8 cellular contexts compared by ENCODE assay signal in genomic region chr2:64562148-64562784, GRCh38. TPM values are rescaled to one million over a fixed set of nuclear protein-coding genes. Genes with fewer than 3 reads are reported as not detected.
A peak's percentile ranks its signal among the peaks of the same experiment; 100 is the strongest.
DNase-seq lines count a peak whose midpoint lies in the region; ATAC-seq and TF ChIP-seq lines count a peak whose summit lies in the region.

No MANE protein-coding gene starts in this region.

- H3K27ac Mint-ChIP-seq in activated CD4-positive, alpha-beta memory T cell treated with anti-CD3 and anti-CD28 coated beads, Interleukin-2, amount 10 ng/mL, durations not matched to agents 7 days and 5 days, result peak overlapping the region; percentile 13
- no peak overlapping the region for H3K27ac Mint-ChIP-seq in activated CD4-positive, alpha-beta memory T cell treated with anti-CD3 and anti-CD28 coated beads for 36 hours

- peak overlapping the region; percentile 56 for H3K4me2 ChIP-seq in OCI-LY7 (ENCODE audit: low read length)

- no TSS peak for BruUV-seq in OCI-LY7 (replicated peaks; lab: Mats Ljungman, UMichigan)

- H4K20me1 ChIP-seq in OCI-LY7 (ENCODE audit: insufficient read depth, low read length), result peaks cover 11% of the 10 kb centered on the region; the same call in 1 of the 2 replicates

- intact Hi-C loops in activated CD4-positive, alpha-beta memory T cell treated with anti-CD3 and anti-CD28 coated beads for 36 hours (cut with micrococcal nuclease), result loop anchor here (1.0 to 2.0 kb wide), 2 partner anchors 39 to 231 kb away; no protein-coding TSS in a partner anchor
- intact Hi-C loops in OCI-LY7 (cut with micrococcal nuclease; ENCODE audit: unreplicated experiment) (loop anchor here (2.0 to 10.0 kb wide), 3 partner anchors 105 to 517 kb away; no protein-coding TSS in a partner anchor), esophagus squamous epithelium (cut with DNase I) (no loop called here)

- H3K4me1 ChIP-seq in OCI-LY7 (ENCODE audit: insufficient read depth, low read length, poor library complexity, severe bottlenecking), result peaks cover 16% of the 10 kb centered on the region
- peaks cover 0 to 33% (median 6%) of the 10 kb centered on the region in 3 donors for H3K4me1 ChIP-seq in esophagus squamous epithelium

- peaks cover 13% of the 10 kb centered on the region for H3K36me3 Mint-ChIP-seq in activated CD4-positive, alpha-beta memory T cell treated with anti-CD3 and anti-CD28 coated beads, Interleukin-2, amount 10 ng/mL, durations not matched to agents 7 days and 5 days (ENCODE audit: low read depth)
- peaks cover 2% of the 10 kb centered on the region for H3K36me3 Mint-ChIP-seq in activated CD4-positive, alpha-beta memory T cell treated with anti-CD3 and anti-CD28 coated beads for 36 hours

- no peaks in the 10 kb centered on the region for H3K9me2 ChIP-seq in OCI-LY7 (ENCODE audit: insufficient read depth, low read length)

- CTCF ChIA-PET in activated CD4-positive, alpha-beta memory T cell treated with anti-CD3 and anti-CD28 coated beads, Interleukin-2, amount 10 ng/mL, durations not matched to agents 7 days and 5 days (lab: Charles Lee), result interaction anchor here (0.6 to 4.4 kb wide), 15 partner anchors 9 to 311 kb away, joined by 3 to 38 read pairs (median 4); partner anchors contain the start of gene AFTPH
- CTCF ChIA-PET in activated CD4-positive, alpha-beta memory T cell treated with anti-CD3 and anti-CD28 coated beads for 36 hours (lab: Charles Lee), result interaction anchor here (0.7 to 11.4 kb wide), 9 partner anchors 38 to 514 kb away, joined by 3 to 161 read pairs (median 11); partner anchors contain the start of gene AFTPH
- CTCF ChIA-PET in OCI-LY7 (lab: Charles Lee; ENCODE audit: unreplicated experiment), result interaction anchor here (0.6 to 0.8 kb wide), 2 partner anchors 68 to 74 kb away, joined by 3 read pairs; no protein-coding TSS in a partner anchor

- H3K4me3 Mint-ChIP-seq in activated CD4-positive, alpha-beta memory T cell treated with anti-CD3 and anti-CD28 coated beads, Interleukin-2, amount 10 ng/mL, durations not matched to agents 7 days and 5 days, result no peak overlapping the region
- no peak overlapping the region for H3K4me3 Mint-ChIP-seq in activated CD4-positive, alpha-beta memory T cell treated with anti-CD3 and anti-CD28 coated beads for 36 hours

- no peaks in the 10 kb centered on the region for H3K27me3 ChIP-seq in esophagus squamous epithelium

- H3K9me3 Mint-ChIP-seq in activated CD4-positive, alpha-beta memory T cell treated with anti-CD3 and anti-CD28 coated beads, Interleukin-2, amount 10 ng/mL, durations not matched to agents 7 days and 5 days, result no peaks in the 10 kb centered on the region
- no peaks in the 10 kb centered on the region for H3K9me3 Mint-ChIP-seq in activated CD4-positive, alpha-beta memory T cell treated with anti-CD3 and anti-CD28 coated beads for 36 hours

- H3K27ac ChIP-seq in OCI-LY7 (ENCODE audit: low read depth, low read length, poor library complexity, severe bottlenecking) (peak overlapping the region; percentile 29), esophagus squamous epithelium (no peak overlapping the region)

- H3K4me3 ChIP-seq in OCI-LY7 (ENCODE audit: low read depth, low read length, poor library complexity, severe bottlenecking) (no peak overlapping the region), esophagus squamous epithelium (no peak overlapping the region)

- no peak for TF ChIP-seq POLR2A in esophagus squamous epithelium (IDR thresholded peaks at IDR 0.05)

- TF ChIP-seq CTCF in OCI-LY7 (conservative IDR thresholded peaks at IDR 0.05; ENCODE audit: low read length), result peak; percentile 88
- TF ChIP-seq CTCF in esophagus squamous epithelium (IDR thresholded peaks at IDR 0.05), result peak in 4 of 6 experiments; percentile 15 to 34 (median 18)

- no peaks in the 10 kb centered on the region for H3K9me3 ChIP-seq in OCI-LY7 (ENCODE audit: low read length)
- H3K9me3 ChIP-seq in esophagus squamous epithelium, result no peaks in the 10 kb centered on the region

- H2AFZ ChIP-seq in OCI-LY7 (ENCODE audit: low read length), result no peak overlapping the region; the same call in 1 of the 2 replicates

- H3K4me1 Mint-ChIP-seq in activated CD4-positive, alpha-beta memory T cell treated with anti-CD3 and anti-CD28 coated beads, Interleukin-2, amount 10 ng/mL, durations not matched to agents 7 days and 5 days, result peaks cover 37% of the 10 kb centered on the region
- H3K4me1 Mint-ChIP-seq in activated CD4-positive, alpha-beta memory T cell treated with anti-CD3 and anti-CD28 coated beads for 36 hours (ENCODE audit: low read depth), result peaks cover 48% of the 10 kb centered on the region

- WGBS in esophagus squamous epithelium, 2 donors, result 76 to 77% methylated on average over 2 of the region's 2 CpGs

- peaks cover 44% of the 10 kb centered on the region; the same call in 1 of the 2 replicates for H3K79me2 ChIP-seq in OCI-LY7 (ENCODE audit: insufficient read depth, low read depth, low read length)

- POLR2A ChIA-PET in activated CD4-positive, alpha-beta memory T cell treated with anti-CD3 and anti-CD28 coated beads, Interleukin-2, amount 10 ng/mL, durations not matched to agents 7 days and 5 days (lab: Charles Lee), result interaction anchor here (1.5 to 6.3 kb wide), 2 partner anchors 13 to 38 kb away, joined by 3 to 51 read pairs; partner anchors contain the start of gene AFTPH
- POLR2A ChIA-PET in activated CD4-positive, alpha-beta memory T cell treated with anti-CD3 and anti-CD28 coated beads for 36 hours (lab: Charles Lee), result interaction anchor here (0.8 to 1.6 kb wide), 2 partner anchors 38 to 45 kb away, joined by 3 to 4 read pairs; partner anchors contain the start of gene AFTPH
- POLR2A ChIA-PET in OCI-LY7 (lab: Charles Lee), result interaction anchor here (0.6 to 3.1 kb wide), 8 partner anchors 8 to 665 kb away, joined by 3 to 18 read pairs (median 5); partner anchors contain the start of genes ACTR2 and AFTPH

- peak; percentile 28 for ATAC-seq in stimulated activated naive CD8-positive, alpha-beta T cell treated with anti-CD3 and anti-CD28 coated beads, Interleukin-15, Interleukin-2, amounts not matched to agents 100 U/mL and 50 U/mL, for 24 hours
- ATAC-seq in GM21723 (IDR thresholded peaks at IDR 0.05; ENCODE audit: unreplicated experiment) (no peak), GM18909 (IDR thresholded peaks at IDR 0.05; ENCODE audit: poor library complexity, unreplicated experiment) (no peak)

- no peak for DNase-seq in activated CD4-positive, alpha-beta memory T cell treated with anti-CD3 and anti-CD28 coated beads, Interleukin-2, amount 10 ng/mL, durations not matched to agents 7 days and 5 days
- no peak for DNase-seq in activated CD4-positive, alpha-beta memory T cell treated with anti-CD3 and anti-CD28 coated beads for 36 hours
- DNase-seq in OCI-LY7 (ENCODE audit: low spot score), result peak; percentile 59
- no peak for DNase-seq in esophagus squamous epithelium (lab: John Stamatoyannopoulos, UW)
- DNase-seq in stimulated activated naive CD8-positive, alpha-beta T cell treated with anti-CD3 and anti-CD28 coated beads, Interleukin-15, Interleukin-2, amounts not matched to agents 100 U/mL and 50 U/mL, for 24 hours, result no peak
- no peak for DNase-seq in NCI-H128 (lab: John Stamatoyannopoulos, UW; ENCODE audit: unreplicated experiment)

- no peaks in the 10 kb centered on the region for H3K27me3 Mint-ChIP-seq in activated CD4-positive, alpha-beta memory T cell treated with anti-CD3 and anti-CD28 coated beads, Interleukin-2, amount 10 ng/mL, durations not matched to agents 7 days and 5 days
- no peaks in the 10 kb centered on the region for H3K27me3 Mint-ChIP-seq in activated CD4-positive, alpha-beta memory T cell treated with anti-CD3 and anti-CD28 coated beads for 36 hours

- peaks cover 17% of the 10 kb centered on the region for H3K36me3 ChIP-seq in OCI-LY7 (ENCODE audit: insufficient read depth, low read length)
- H3K36me3 ChIP-seq in esophagus squamous epithelium, result peaks cover 0 to 6% (median 0%) of the 10 kb centered on the region in 3 donors

RNA-seq across cellular contexts. Expression of gene AFTPH, which starts 38.1 kb away (rescaled TPM):
- 10 to 100 TPM; 39.2 to 40.2 TPM for total RNA-seq in activated CD4-positive, alpha-beta memory T cell treated with anti-CD3 and anti-CD28 coated beads, Interleukin-2, amount 10 ng/mL, durations not matched to agents 7 days and 5 days
- 10 to 100 TPM; 34.8 to 36.4 TPM for total RNA-seq in activated CD4-positive, alpha-beta memory T cell treated with anti-CD3 and anti-CD28 coated beads for 36 hours
- 39.0 and 40.6 TPM in 2 replicates for total RNA-seq in OCI-LY7 (2014; rRNA removed; shearing (Covaris generic))
- 30.0 and 34.7 TPM in 2 replicates for total RNA-seq in OCI-LY7 (2022)
- total RNA-seq in esophagus squamous epithelium, result 10 to 100 TPM; 30.3 to 52.8 (median 43.8) TPM
